In genomic region chr12:58860050-58860787, GRCh38 we compare ENCODE assay signal across 20 cellular contexts.
"Had no signal": no experiment of that assay in that cellular context is flagged by ENCODE, and none has a peak within 500 bp of the region (broad histone marks: within the 10 kb centered on the region; RNA-seq: fewer than 3 reads in every experiment).

No MANE protein-coding gene starts in this region.

- H3K4me1 Mint-ChIP-seq: activated naive CD8-positive, alpha-beta T cell treated with anti-CD3 and anti-CD28 coated beads, Interleukin-2, amount 10 ng/mL, durations not matched to agents 7 days and 5 days; immature natural killer cell; natural killer cell; stimulated activated naive B cell treated with anti-CD40 and anti-IgM and Interleukin-4, amounts not matched to agents 10 μg/mL and 1 μg/mL and 100 μg/mL, for 72 hours; T-helper 17 cell had no signal

- H3K4me3 ChIP-seq: esophagus muscularis mucosa, heart right ventricle, tibial artery had no signal

- DNase-seq: activated CD4-positive, alpha-beta memory T cell treated with anti-CD3 and anti-CD28 coated beads for 36 hours; activated naive CD4-positive, alpha-beta T cell treated with Interleukin-2 at 50 U/mL for 16 hours; activated naive CD8-positive, alpha-beta T cell treated with anti-CD3 and anti-CD28 coated beads, Interleukin-2, amount 10 ng/mL, durations not matched to agents 7 days and 5 days; activated T-cell treated with anti-CD3 and anti-CD28 coated beads for 4 hours; anterior cingulate cortex; brain microvascular endothelial cell; central memory CD4-positive, alpha-beta T cell; effector CD4-positive, alpha-beta T cell; heart right ventricle; immature natural killer cell; kidney glomerular epithelial cell; mesenchymal stem cell; natural killer cell; retina; stimulated activated naive B cell treated with anti-CD40 and anti-IgM and Interleukin-4, amounts not matched to agents 10 μg/mL and 1 μg/mL and 100 μg/mL, for 72 hours; T-helper 17 cell; tibial artery; WERI-Rb-1 had no signal

- H3K9me3 ChIP-seq: esophagus muscularis mucosa, heart right ventricle, neutrophil, tibial artery had no signal

- H3K27me3 ChIP-seq: brain microvascular endothelial cell, esophagus muscularis mucosa, heart right ventricle, neutrophil, tibial artery had no signal

- ATAC-seq: heart right ventricle; natural killer cell; stimulated activated naive B cell treated with anti-CD40 and anti-IgM and Interleukin-4, amounts not matched to agents 10 μg/mL and 1 μg/mL and 100 μg/mL, for 72 hours; T-helper 17 cell had no signal

- H3K4me3 Mint-ChIP-seq: activated CD4-positive, alpha-beta memory T cell treated with anti-CD3 and anti-CD28 coated beads for 36 hours; activated naive CD8-positive, alpha-beta T cell treated with anti-CD3 and anti-CD28 coated beads, Interleukin-2, amount 10 ng/mL, durations not matched to agents 7 days and 5 days; immature natural killer cell; natural killer cell; stimulated activated naive B cell treated with anti-CD40 and anti-IgM and Interleukin-4, amounts not matched to agents 10 μg/mL and 1 μg/mL and 100 μg/mL, for 72 hours; T-helper 17 cell had no signal

- H3K36me3 ChIP-seq: brain microvascular endothelial cell, esophagus muscularis mucosa, heart right ventricle, neutrophil, WERI-Rb-1 had no signal

- H3K4me1 ChIP-seq: esophagus muscularis mucosa, heart right ventricle, tibial artery had no signal

- H3K27me3 Mint-ChIP-seq: activated CD4-positive, alpha-beta memory T cell treated with anti-CD3 and anti-CD28 coated beads for 36 hours; activated naive CD8-positive, alpha-beta T cell treated with anti-CD3 and anti-CD28 coated beads, Interleukin-2, amount 10 ng/mL, durations not matched to agents 7 days and 5 days; stimulated activated naive B cell treated with anti-CD40 and anti-IgM and Interleukin-4, amounts not matched to agents 10 μg/mL and 1 μg/mL and 100 μg/mL, for 72 hours; T-helper 17 cell had no signal

- H3K27ac Mint-ChIP-seq: activated CD4-positive, alpha-beta memory T cell treated with anti-CD3 and anti-CD28 coated beads for 36 hours; activated naive CD8-positive, alpha-beta T cell treated with anti-CD3 and anti-CD28 coated beads, Interleukin-2, amount 10 ng/mL, durations not matched to agents 7 days and 5 days; immature natural killer cell; natural killer cell; stimulated activated naive B cell treated with anti-CD40 and anti-IgM and Interleukin-4, amounts not matched to agents 10 μg/mL and 1 μg/mL and 100 μg/mL, for 72 hours; T-helper 17 cell had no signal

- H3K36me3 Mint-ChIP-seq: activated CD4-positive, alpha-beta memory T cell treated with anti-CD3 and anti-CD28 coated beads for 36 hours; activated naive CD8-positive, alpha-beta T cell treated with anti-CD3 and anti-CD28 coated beads, Interleukin-2, amount 10 ng/mL, durations not matched to agents 7 days and 5 days; immature natural killer cell; natural killer cell; stimulated activated naive B cell treated with anti-CD40 and anti-IgM and Interleukin-4, amounts not matched to agents 10 μg/mL and 1 μg/mL and 100 μg/mL, for 72 hours had no signal

- H3K27ac ChIP-seq: brain microvascular endothelial cell, esophagus muscularis mucosa, heart right ventricle, neutrophil, tibial artery, WERI-Rb-1 had no signal

- H3K9me3 Mint-ChIP-seq: activated CD4-positive, alpha-beta memory T cell treated with anti-CD3 and anti-CD28 coated beads for 36 hours; activated naive CD8-positive, alpha-beta T cell treated with anti-CD3 and anti-CD28 coated beads, Interleukin-2, amount 10 ng/mL, durations not matched to agents 7 days and 5 days had no signal
